ENCODE assay signal across 15 cellular contexts in genomic region chr7:26022578-26022977, GRCh38.
A peak's percentile ranks its signal among the peaks of the same experiment; 100 is the strongest.
DNase-seq lines count a peak whose midpoint lies in the region; ATAC-seq, FAIRE-seq and TF ChIP-seq lines count a peak whose summit lies in the region.
"Had no signal": no experiment of that assay in that cellular context is flagged by ENCODE, and none has a peak within 500 bp of the region (broad histone marks: within the 10 kb centered on the region; RNA-seq: fewer than 3 reads in every experiment).

No MANE protein-coding gene starts in this region.

- H3K4me1 ChIP-seq in NT2/D1 (ENCODE audit: insufficient read depth, insufficient read length): no peaks in the 10 kb centered on the region
- peaks cover 11% of the 10 kb centered on the region; the same call in 1 of the 2 replicates for H3K4me1 ChIP-seq in iPS-20b (ENCODE audit: insufficient read depth, low read length)

- H3K4me3 ChIP-seq in NT2/D1 (ENCODE audit: insufficient read length, low read depth) (no peak overlapping the region), bronchial epithelial cell (ENCODE audit: low read depth, low read length) (no peak overlapping the region), iPS-20b (ENCODE audit: low read length) (no peak overlapping the region)

- H3K9ac ChIP-seq in NT2/D1 (ENCODE audit: insufficient read length, low read depth) (no peak overlapping the region), iPS-20b (ENCODE audit: low read depth, low read length) (peak overlapping the region; percentile 27; the same call in 1 of the 2 replicates)

- ATAC-seq in GM19328 (IDR thresholded peaks at IDR 0.05; ENCODE audit: unreplicated experiment): no peak
- ATAC-seq in HG03039 (IDR thresholded peaks at IDR 0.05; ENCODE audit: unreplicated experiment): no peak
- ATAC-seq: HepG2 had no signal

- no peak for TF ChIP-seq CTCF in bronchial epithelial cell (IDR thresholded peaks at IDR 0.05; ENCODE audit: insufficient read depth, low read length, severe bottlenecking)

- H3K36me3 ChIP-seq in NT2/D1 (ENCODE audit: insufficient read depth, insufficient read length, low read length) (no peaks in the 10 kb centered on the region), bronchial epithelial cell (ENCODE audit: control insufficient read depth, insufficient read depth, low read length) (no peaks in the 10 kb centered on the region), iPS-20b (ENCODE audit: insufficient read depth, low read depth, low read length) (no peaks in the 10 kb centered on the region)

- H3K27me3 ChIP-seq in NT2/D1 (ENCODE audit: insufficient read depth, insufficient read length) (no peaks in the 10 kb centered on the region), bronchial epithelial cell (ENCODE audit: control insufficient read depth, insufficient read depth, low read length) (no peaks in the 10 kb centered on the region), iPS-20b (ENCODE audit: insufficient read depth, low read length) (peaks cover 3% of the 10 kb centered on the region; the same call in 1 of the 2 replicates)

- peak; percentile 58 for FAIRE-seq in bronchial epithelial cell (lab: Jason Lieb, UNC)
- FAIRE-seq: GM12891, H54, HepG2 had no signal

- H3K9me3 ChIP-seq in NT2/D1 (ENCODE audit: insufficient read depth, low read length) (no peaks in the 10 kb centered on the region; the same call in 1 of the 2 replicates), iPS-20b (ENCODE audit: insufficient read depth, low read depth, low read length) (no peaks in the 10 kb centered on the region)

- DNase-seq in ELF-1 (ENCODE audit: low read depth, low spot score): peak; percentile 34
- DNase-seq in NT2/D1 (ENCODE audit: low read depth, low spot score): peak; percentile 70
- DNase-seq in bronchial epithelial cell (ENCODE audit: low read depth): no peak
- DNase-seq in cortex of kidney (lab: John Stamatoyannopoulos, UW): no peak
- DNase-seq in AG08396 (ENCODE audit: low spot score): no peak
- DNase-seq: 8988T; C1 segment of cervical spinal cord; CD4-positive, alpha-beta memory T cell; DMS79 had no signal

- no peak overlapping the region for H3K27ac ChIP-seq in iPS-20b (ENCODE audit: low read length)

Comparison
In these comparisons a context has a peak if more than half of its experiments do, and no peak if none do; other contexts are left out.
1. DNase-seq: peak in ELF-1 (single experiment) and NT2/D1 (single experiment); none in bronchial epithelial cell (single experiment), cortex of kidney (single experiment) and AG08396 (single experiment).